26 cellular contexts compared by ENCODE assay signal in the genomic region with DNA sequence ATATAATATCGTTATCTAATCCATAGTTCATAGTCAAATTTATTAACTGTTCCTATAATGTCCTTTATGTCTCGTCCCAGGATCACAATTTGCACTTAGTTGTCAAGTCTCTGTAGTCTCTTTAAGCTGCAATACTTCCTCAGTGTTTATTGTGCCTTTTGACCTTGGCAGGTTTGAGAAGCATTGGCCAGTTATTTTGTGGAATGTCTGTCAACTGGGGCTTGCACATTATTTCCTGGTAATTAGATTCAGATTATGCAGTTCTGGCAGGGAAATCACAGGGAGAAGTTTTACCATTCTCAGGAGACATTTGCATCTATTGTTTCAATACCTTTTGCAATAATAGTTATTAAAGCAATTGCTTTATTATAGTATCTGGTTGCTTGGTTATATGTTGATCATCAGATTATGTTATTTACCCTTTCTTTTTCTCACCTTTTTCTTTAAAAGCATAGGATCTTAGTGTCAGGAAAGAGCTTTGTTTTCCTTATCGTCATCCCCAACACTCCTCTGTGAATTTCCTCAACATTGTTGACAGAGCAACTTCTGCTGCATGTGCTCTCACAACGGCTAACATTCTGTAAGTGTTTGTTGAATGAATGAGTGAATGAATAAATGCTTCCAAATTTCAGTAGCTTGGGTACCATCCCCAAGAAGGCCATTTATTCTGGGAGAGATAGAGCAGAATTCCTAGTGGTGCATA. TPM values are rescaled to one million over a fixed set of nuclear protein-coding genes. Genes with fewer than 3 reads are reported as not detected.
A peak's percentile ranks its signal among the peaks of the same experiment; 100 is the strongest.
DNase-seq lines count a peak whose midpoint lies in the region; ATAC-seq, FAIRE-seq and TF ChIP-seq lines count a peak whose summit lies in the region.
"Had no signal": no experiment of that assay in that cellular context is flagged by ENCODE, and none has a peak within 500 bp of the region (broad histone marks: within the 10 kb centered on the region; RNA-seq: fewer than 3 reads in every experiment).

No MANE protein-coding gene starts in this region.

- no peak overlapping the region for H3K4me3 ChIP-seq in heart right ventricle
- no peak overlapping the region for H3K4me3 ChIP-seq in trophoblast cell (ENCODE audit: low read depth, low read length)
- no peak overlapping the region for H3K4me3 ChIP-seq in vagina
- H3K4me3 ChIP-seq: GM23338, sigmoid colon, testis had no signal

- H3K4ac ChIP-seq in trophoblast cell (ENCODE audit: low read depth, low read length): no peak overlapping the region

- H3K9me3 ChIP-seq in heart right ventricle (no peaks in the 10 kb centered on the region), trophoblast cell (ENCODE audit: insufficient read depth, low read depth, low read length) (no peaks in the 10 kb centered on the region), vagina (no peaks in the 10 kb centered on the region)
- H3K9me3 ChIP-seq: sigmoid colon, testis had no signal

- no peak overlapping the region for H3K23ac ChIP-seq in trophoblast cell (ENCODE audit: low read length)

- H2AK5ac ChIP-seq in trophoblast cell (ENCODE audit: low read length): no peak overlapping the region

- peak overlapping the region in 7 of 10 donors; percentile 1 to 72 (median 28) for H3K27ac ChIP-seq in heart right ventricle
- no peak overlapping the region for H3K27ac ChIP-seq in trophoblast cell (ENCODE audit: low read depth, low read length)
- H3K27ac ChIP-seq in vagina: peak overlapping the region; percentile 31
- H3K27ac ChIP-seq in substantia nigra (ENCODE audit: low read depth, low read length, poor library complexity, severe bottlenecking): no peak overlapping the region

- no peaks in the 10 kb centered on the region for H3K27me3 Mint-ChIP-seq in osteocyte (ENCODE audit: unreplicated experiment)
- H3K27me3 Mint-ChIP-seq: activated CD4-positive, alpha-beta T cell treated with anti-CD3 and anti-CD28 coated beads for 36 hours; central memory CD8-positive, alpha-beta T cell had no signal

- peaks cover 4% of the 10 kb centered on the region for H3K79me2 ChIP-seq in trophoblast cell (ENCODE audit: control insufficient read depth, insufficient read depth, low read length, poor library complexity)

- no peak overlapping the region for H2AFZ ChIP-seq in trophoblast cell (ENCODE audit: insufficient read depth, low read length, poor library complexity)

- H3K4me1 Mint-ChIP-seq in osteocyte (ENCODE audit: unreplicated experiment): peaks cover 43% of the 10 kb centered on the region
- H3K4me1 Mint-ChIP-seq: GM23338 had no signal

- H4K91ac ChIP-seq in trophoblast cell (ENCODE audit: low read depth, low read length): peak overlapping the region; percentile 95

- no peaks in the 10 kb centered on the region for H3K36me3 Mint-ChIP-seq in osteocyte (ENCODE audit: unreplicated experiment)
- H3K36me3 Mint-ChIP-seq: natural killer cell had no signal

- H2BK5ac ChIP-seq in trophoblast cell (ENCODE audit: low read depth, low read length, poor library complexity): no peak overlapping the region

- H4K12ac ChIP-seq in trophoblast cell (ENCODE audit: low read depth, low read length): no peak overlapping the region

- H3K27me3 ChIP-seq in heart right ventricle (no peaks in the 10 kb centered on the region), trophoblast cell (ENCODE audit: insufficient read depth, low read length) (no peaks in the 10 kb centered on the region), vagina (no peaks in the 10 kb centered on the region)
- H3K27me3 ChIP-seq: sigmoid colon, testis had no signal

- no peak overlapping the region for H3K4me3 Mint-ChIP-seq in osteocyte (ENCODE audit: unreplicated experiment)
- H3K4me3 Mint-ChIP-seq: activated CD4-positive, alpha-beta T cell treated with anti-CD3 and anti-CD28 coated beads for 36 hours; activated T-cell treated with anti-CD3 and anti-CD28 coated beads, Interleukin-2, amount 50 U/mL, for 4 hours; central memory CD8-positive, alpha-beta T cell; GM23338; natural killer cell had no signal

- H2BK12ac ChIP-seq in trophoblast cell (ENCODE audit: low read length): peak overlapping the region; percentile 100

- peak overlapping the region; percentile 26 for H2BK120ac ChIP-seq in trophoblast cell (ENCODE audit: insufficient read depth, low read length, poor library complexity)

- peak overlapping the region; percentile 91 for H4K8ac ChIP-seq in trophoblast cell (ENCODE audit: low read depth, low read length)

- peak overlapping the region; percentile 10 for H3K18ac ChIP-seq in trophoblast cell (ENCODE audit: low read length)

- H3K79me1 ChIP-seq in trophoblast cell (ENCODE audit: low read length): peaks cover 30% of the 10 kb centered on the region

- DNase-seq in heart right ventricle (no peak), cardiac septum (ENCODE audit: low spot score) (no peak), fibroblast of gingiva (ENCODE audit: low read depth) (peak; percentile 61), trophoblast cell (no peak), vagina (ENCODE audit: extremely low spot score in 2 of 2) (no peak), RCC 7860 (ENCODE audit: low spot score) (no peak), osteocyte (ENCODE audit: extremely low spot score, unreplicated experiment) (no peak), substantia nigra (lab: John Stamatoyannopoulos, UW) (no peak)
- DNase-seq: activated CD4-positive, alpha-beta T cell treated with anti-CD3 and anti-CD28 coated beads for 36 hours; activated CD8-positive, alpha-beta memory T cell treated with anti-CD3 and anti-CD28 coated beads for 24 hours; activated naive CD4-positive, alpha-beta T cell; activated T-cell treated with anti-CD3 and anti-CD28 coated beads, Interleukin-2, amount 50 U/mL, for 4 hours; Karpas-422; kidney glomerular epithelial cell; midbrain; natural killer cell; NCI-H1694 treated with DMSO at 0.1 percent for 48 hours; NCI-H774; SIG-M5; sigmoid colon; testis had no signal

- no peak overlapping the region for H3K27ac Mint-ChIP-seq in osteocyte (ENCODE audit: unreplicated experiment)
- H3K27ac Mint-ChIP-seq: activated CD4-positive, alpha-beta T cell treated with anti-CD3 and anti-CD28 coated beads for 36 hours; GM23338; natural killer cell had no signal

- TF ChIP-seq POLR2A in vagina (IDR thresholded peaks at IDR 0.05): no peak

- H3K4me2 ChIP-seq in trophoblast cell (ENCODE audit: low read length): no peak overlapping the region
- H3K4me2 ChIP-seq: GM23338 had no signal

- intact Hi-C loops in heart right ventricle (cut with DNase I): loop anchor here in 9 of 10 donors (2.0 to 10.0 kb wide), 13 partner anchors 38 to 428 kb away; a partner anchor contains a TSS
- intact Hi-C loops in cardiac septum (cut with DNase I): loop anchor here (1.0 to 10.0 kb wide), 5 partner anchors 105 to 428 kb away; no protein-coding TSS in a partner anchor
- intact Hi-C loops in vagina (cut with DNase I): loop anchor here (5.0 kb wide), 3 partner anchors 45 to 375 kb away; a partner anchor contains a TSS

- ATAC-seq in heart right ventricle: no peak
- ATAC-seq: activated CD4-positive, alpha-beta T cell treated with anti-CD3 and anti-CD28 coated beads for 36 hours; activated T-cell treated with anti-CD3 and anti-CD28 coated beads, Interleukin-2, amount 50 U/mL, for 4 hours; GM23338; natural killer cell had no signal

- no peak overlapping the region for H3K9ac ChIP-seq in trophoblast cell (ENCODE audit: low read length)

- H3K36me3 ChIP-seq in heart right ventricle (no peaks in the 10 kb centered on the region), trophoblast cell (ENCODE audit: control insufficient read depth in 1 of 2, insufficient read depth in 2 of 2, low read length in 2 of 2) (no peaks in the 10 kb centered on the region), vagina (no peaks in the 10 kb centered on the region)
- H3K36me3 ChIP-seq: sigmoid colon had no signal

- no peak for TF ChIP-seq CTCF in heart right ventricle (IDR thresholded peaks at IDR 0.05)
- no peak for TF ChIP-seq CTCF in vagina (IDR thresholded peaks at IDR 0.05)
- no peak for TF ChIP-seq CTCF in osteocyte (IDR thresholded peaks at IDR 0.05)

- 57 to 73% methylated on average over 4 of the region's 4 CpGs for WGBS in heart right ventricle, 2 donors
- WGBS in trophoblast cell (ENCODE audit: extremely low coverage, insufficient coverage, insufficient read length): 100% methylated on average over 1 of the region's 4 CpGs

- H3K4me1 ChIP-seq in heart right ventricle: peaks cover 7 to 59% (median 40%) of the 10 kb centered on the region in 9 donors
- peaks cover 2 to 23% of the 10 kb centered on the region in 2 experiments for H3K4me1 ChIP-seq in trophoblast cell (ENCODE audit: control insufficient read depth in 1 of 2, insufficient read depth in 2 of 2, low read length in 2 of 2)
- peaks cover 35% of the 10 kb centered on the region for H3K4me1 ChIP-seq in vagina

- H3K9me3 Mint-ChIP-seq in osteocyte (ENCODE audit: unreplicated experiment): no peaks in the 10 kb centered on the region
- H3K9me3 Mint-ChIP-seq: activated T-cell treated with anti-CD3 and anti-CD28 coated beads, Interleukin-2, amount 50 U/mL, for 4 hours; central memory CD8-positive, alpha-beta T cell; GM23338; natural killer cell had no signal

- no peak for FAIRE-seq in RCC 7860 (lab: Jason Lieb, UNC)
- FAIRE-seq: A204.1 had no signal

- peak overlapping the region; percentile 87 for H3K14ac ChIP-seq in trophoblast cell (ENCODE audit: low read length)

RNA-seq across cellular contexts. Expression of a gene that starts 3.7 kb away (rescaled TPM):
- 1 to 10 TPM in 9 of 10 donors, under 1 TPM in 1; 0.72 to 3.9 (median 2.8) TPM for total RNA-seq in heart right ventricle
- polyA plus RNA-seq in heart right ventricle: 1 to 10 TPM; 1.3 to 2.7 TPM
- total RNA-seq in cardiac septum: 1.9 TPM
- polyA plus RNA-seq in trophoblast cell (2013): 9.3 and 10.1 TPM in 2 replicates
- total RNA-seq in vagina: 0.98 TPM
- total RNA-seq in osteocyte: not detected in 2 replicates
- total RNA-seq: activated CD4-positive, alpha-beta T cell treated with anti-CD3 and anti-CD28 coated beads for 36 hours; activated T-cell treated with anti-CD3 and anti-CD28 coated beads, Interleukin-2, amount 50 U/mL, for 4 hours; Daoy; GM23338; natural killer cell; T-helper 1 cell treated with Interleukin-12 subunit alpha and Interleukin-12 subunit beta and Interleukin-4 antibody, amounts not matched to agents 30 ng/mL and 1 ng/mL, for 36 hours had no signal

RNA-seq across cellular contexts. Expression of a gene that starts 33.0 kb away (rescaled TPM):
- total RNA-seq in heart right ventricle: under 1 TPM in 5 of 10 donors, not detected in 5; 0.10 to 0.24 (median 0.12) TPM
- 1 to 10 TPM in 1 of 2 donors, under 1 TPM in 1; 0.14 to 1.3 TPM for polyA plus RNA-seq in heart right ventricle
- not detected for total RNA-seq in cardiac septum
- 1.5 and 1.8 TPM in 2 replicates for polyA plus RNA-seq in trophoblast cell (2013)
- total RNA-seq in vagina: not detected
- not detected in 2 replicates for total RNA-seq in osteocyte
- total RNA-seq: activated CD4-positive, alpha-beta T cell treated with anti-CD3 and anti-CD28 coated beads for 36 hours; activated T-cell treated with anti-CD3 and anti-CD28 coated beads, Interleukin-2, amount 50 U/mL, for 4 hours; GM23338; natural killer cell; T-helper 1 cell treated with Interleukin-12 subunit alpha and Interleukin-12 subunit beta and Interleukin-4 antibody, amounts not matched to agents 30 ng/mL and 1 ng/mL, for 36 hours had no signal

RNA-seq across cellular contexts. Expression of a gene that starts 38.6 kb away (rescaled TPM):
- total RNA-seq in heart right ventricle: 100 to 1,000 TPM; 151 to 456 (median 254) TPM
- polyA plus RNA-seq in heart right ventricle: 100 to 1,000 TPM; 252 to 528 TPM
- 677 TPM for total RNA-seq in cardiac septum
- 0.39 and 0.45 TPM in 2 replicates for polyA plus RNA-seq in trophoblast cell (2013)
- total RNA-seq in vagina: 1,065 TPM
- 74.1 and 92.6 TPM in 2 replicates for total RNA-seq in osteocyte
- total RNA-seq: activated CD4-positive, alpha-beta T cell treated with anti-CD3 and anti-CD28 coated beads for 36 hours; GM23338 had no signal

RNA-seq across cellular contexts. Expression of a gene that starts 43.6 kb away (rescaled TPM):
- total RNA-seq in heart right ventricle (1 to 10 TPM; 1.2 to 5.8 (median 3.7) TPM), cardiac septum (2.5 TPM), vagina (0.74 TPM), osteocyte (0.84 and 1.2 TPM in 2 replicates)
- polyA plus RNA-seq in heart right ventricle: 1 to 10 TPM; 3.4 to 5.5 TPM
- polyA plus RNA-seq in trophoblast cell (2013): 2.0 and 2.8 TPM in 2 replicates

RNA-seq across cellular contexts. Expression of a gene that starts 43.8 kb away (rescaled TPM):
- total RNA-seq in heart right ventricle (10 to 100 TPM; 47.6 to 62.3 (median 56.0) TPM), cardiac septum (51.7 TPM), vagina (12.8 TPM), osteocyte (62.4 and 64.3 TPM in 2 replicates)
- polyA plus RNA-seq in heart right ventricle: 10 to 100 TPM; 11.9 to 27.6 TPM
- polyA plus RNA-seq in trophoblast cell (2013): 101 and 107 TPM in 2 replicates

Comparison
In these comparisons a context has a peak if more than half of its experiments do, and no peak if none do; other contexts are left out.
1. H3K27ac ChIP-seq: peak in heart right ventricle (7 of 10) and vagina (single experiment); none in trophoblast cell (single experiment) and substantia nigra (single experiment).